In genomic region chr3:152835311-152836102, GRCh38 we compare ENCODE assay signal across 1 cellular context.
TF ChIP-seq lines count a peak whose summit lies in the region.

No MANE protein-coding gene starts in this region.

TF ChIP-seq in K562, 482 proteins besides CTCF, POLR2A, EP300 and RAD21 (continued from another document):
- TF ChIP-seq ZNF830 (CRISPR knock-in tag; IDR thresholded peaks at IDR 0.05) (no peak), SMAD4 (CRISPR knock-in tag; conservative IDR thresholded peaks at IDR 0.05) (no peak), MCM3 (IDR thresholded peaks at IDR 0.05) (no peak), SIN3A (IDR thresholded peaks at IDR 0.05; ENCODE audit: borderline replicate concordance in 2 of 2, control insufficient read depth in 1 of 2, low read depth in 2 of 2, low read length in 2 of 2) (peak in 1 of 2 experiments; percentile 40; a peak in 1 of 4 replicates), ZNF696 (CRISPR knock-in tag; conservative IDR thresholded peaks at IDR 0.05) (no peak), NFXL1 (CRISPR knock-in tag; IDR thresholded peaks at IDR 0.05) (no peak), ZNF324 (CRISPR knock-in tag; IDR thresholded peaks at IDR 0.05) (no peak), GATAD2B (IDR thresholded peaks at IDR 0.05; ENCODE audit: borderline replicate concordance) (peak; percentile 37; the same call in 1 of the 2 replicates), HDAC3 (IDR thresholded peaks at IDR 0.05; ENCODE audit: borderline replicate concordance, partially characterized antibody) (no peak), PKNOX1 (IDR thresholded peaks at IDR 0.05) (no peak), ZNF592 (IDR thresholded peaks at IDR 0.05) (no peak), PATZ1 (CRISPR knock-in tag; IDR thresholded peaks at IDR 0.05; ENCODE audit: borderline replicate concordance) (no peak), SREBF1 (IDR thresholded peaks at IDR 0.05; ENCODE audit: borderline replicate concordance, low read depth, low read length) (no peak), PHF20 (IDR thresholded peaks at IDR 0.05; ENCODE audit: partially characterized antibody) (peak; percentile 52), ELF1 (tag; IDR thresholded peaks at IDR 0.05) (0 out of 2 replicates have a peak, but pooled peaks have one; percentile 21), HLTF (IDR thresholded peaks at IDR 0.05) (no peak), SREBF2 (CRISPR knock-in tag; IDR thresholded peaks at IDR 0.05) (no peak), POLR2B (IDR thresholded peaks at IDR 0.05; ENCODE audit: low read depth, partially characterized antibody) (no peak)
TF ChIP-seq in K562: peak in this region for 35.
